In the genomic region with DNA sequence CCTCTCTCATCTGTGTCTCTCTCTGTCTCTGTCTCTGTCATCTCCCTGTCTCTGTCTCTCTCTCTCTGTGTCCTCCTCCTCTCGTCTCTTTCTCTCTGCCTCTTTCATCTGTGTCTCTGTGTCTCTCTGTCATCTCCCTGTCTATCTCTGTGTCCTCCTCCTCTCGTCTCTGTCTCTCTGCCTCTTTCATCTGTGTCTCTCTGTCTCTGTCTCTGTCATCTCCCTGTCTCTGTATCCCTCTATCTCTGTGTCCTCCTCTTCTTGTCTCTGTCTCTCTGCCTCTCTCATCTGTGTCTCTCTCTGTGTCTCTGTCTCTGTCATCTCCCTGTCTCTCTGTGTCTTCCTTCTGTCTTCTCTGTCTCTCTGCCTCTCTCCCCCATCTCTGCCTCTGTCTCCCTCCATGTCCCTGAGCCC, we compare ENCODE assay signal across 1 cellular context.
TF ChIP-seq lines count a peak whose summit lies in the region.

No MANE protein-coding gene starts in this region.

TF ChIP-seq in HEK293, 187 proteins besides CTCF, POLR2A, EP300 and RAD21 (continued from another document):
- TF ChIP-seq, protein P1, sequence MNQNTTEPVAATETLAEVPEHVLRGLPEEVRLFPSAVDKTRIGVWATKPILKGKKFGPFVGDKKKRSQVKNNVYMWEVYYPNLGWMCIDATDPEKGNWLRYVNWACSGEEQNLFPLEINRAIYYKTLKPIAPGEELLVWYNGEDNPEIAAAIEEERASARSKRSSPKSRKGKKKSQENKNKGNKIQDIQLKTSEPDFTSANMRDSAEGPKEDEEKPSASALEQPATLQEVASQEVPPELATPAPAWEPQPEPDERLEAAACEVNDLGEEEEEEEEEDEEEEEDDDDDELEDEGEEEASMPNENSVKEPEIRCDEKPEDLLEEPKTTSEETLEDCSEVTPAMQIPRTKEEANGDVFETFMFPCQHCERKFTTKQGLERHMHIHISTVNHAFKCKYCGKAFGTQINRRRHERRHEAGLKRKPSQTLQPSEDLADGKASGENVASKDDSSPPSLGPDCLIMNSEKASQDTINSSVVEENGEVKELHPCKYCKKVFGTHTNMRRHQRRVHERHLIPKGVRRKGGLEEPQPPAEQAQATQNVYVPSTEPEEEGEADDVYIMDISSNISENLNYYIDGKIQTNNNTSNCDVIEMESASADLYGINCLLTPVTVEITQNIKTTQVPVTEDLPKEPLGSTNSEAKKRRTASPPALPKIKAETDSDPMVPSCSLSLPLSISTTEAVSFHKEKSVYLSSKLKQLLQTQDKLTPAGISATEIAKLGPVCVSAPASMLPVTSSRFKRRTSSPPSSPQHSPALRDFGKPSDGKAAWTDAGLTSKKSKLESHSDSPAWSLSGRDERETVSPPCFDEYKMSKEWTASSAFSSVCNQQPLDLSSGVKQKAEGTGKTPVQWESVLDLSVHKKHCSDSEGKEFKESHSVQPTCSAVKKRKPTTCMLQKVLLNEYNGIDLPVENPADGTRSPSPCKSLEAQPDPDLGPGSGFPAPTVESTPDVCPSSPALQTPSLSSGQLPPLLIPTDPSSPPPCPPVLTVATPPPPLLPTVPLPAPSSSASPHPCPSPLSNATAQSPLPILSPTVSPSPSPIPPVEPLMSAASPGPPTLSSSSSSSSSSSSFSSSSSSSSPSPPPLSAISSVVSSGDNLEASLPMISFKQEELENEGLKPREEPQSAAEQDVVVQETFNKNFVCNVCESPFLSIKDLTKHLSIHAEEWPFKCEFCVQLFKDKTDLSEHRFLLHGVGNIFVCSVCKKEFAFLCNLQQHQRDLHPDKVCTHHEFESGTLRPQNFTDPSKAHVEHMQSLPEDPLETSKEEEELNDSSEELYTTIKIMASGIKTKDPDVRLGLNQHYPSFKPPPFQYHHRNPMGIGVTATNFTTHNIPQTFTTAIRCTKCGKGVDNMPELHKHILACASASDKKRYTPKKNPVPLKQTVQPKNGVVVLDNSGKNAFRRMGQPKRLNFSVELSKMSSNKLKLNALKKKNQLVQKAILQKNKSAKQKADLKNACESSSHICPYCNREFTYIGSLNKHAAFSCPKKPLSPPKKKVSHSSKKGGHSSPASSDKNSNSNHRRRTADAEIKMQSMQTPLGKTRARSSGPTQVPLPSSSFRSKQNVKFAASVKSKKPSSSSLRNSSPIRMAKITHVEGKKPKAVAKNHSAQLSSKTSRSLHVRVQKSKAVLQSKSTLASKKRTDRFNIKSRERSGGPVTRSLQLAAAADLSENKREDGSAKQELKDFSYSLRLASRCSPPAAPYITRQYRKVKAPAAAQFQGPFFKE (tag by site-specific recombination; IDR thresholded peaks at IDR 0.05; ENCODE audit: borderline replicate concordance) = no peak
- TF ChIP-seq, protein P2, sequence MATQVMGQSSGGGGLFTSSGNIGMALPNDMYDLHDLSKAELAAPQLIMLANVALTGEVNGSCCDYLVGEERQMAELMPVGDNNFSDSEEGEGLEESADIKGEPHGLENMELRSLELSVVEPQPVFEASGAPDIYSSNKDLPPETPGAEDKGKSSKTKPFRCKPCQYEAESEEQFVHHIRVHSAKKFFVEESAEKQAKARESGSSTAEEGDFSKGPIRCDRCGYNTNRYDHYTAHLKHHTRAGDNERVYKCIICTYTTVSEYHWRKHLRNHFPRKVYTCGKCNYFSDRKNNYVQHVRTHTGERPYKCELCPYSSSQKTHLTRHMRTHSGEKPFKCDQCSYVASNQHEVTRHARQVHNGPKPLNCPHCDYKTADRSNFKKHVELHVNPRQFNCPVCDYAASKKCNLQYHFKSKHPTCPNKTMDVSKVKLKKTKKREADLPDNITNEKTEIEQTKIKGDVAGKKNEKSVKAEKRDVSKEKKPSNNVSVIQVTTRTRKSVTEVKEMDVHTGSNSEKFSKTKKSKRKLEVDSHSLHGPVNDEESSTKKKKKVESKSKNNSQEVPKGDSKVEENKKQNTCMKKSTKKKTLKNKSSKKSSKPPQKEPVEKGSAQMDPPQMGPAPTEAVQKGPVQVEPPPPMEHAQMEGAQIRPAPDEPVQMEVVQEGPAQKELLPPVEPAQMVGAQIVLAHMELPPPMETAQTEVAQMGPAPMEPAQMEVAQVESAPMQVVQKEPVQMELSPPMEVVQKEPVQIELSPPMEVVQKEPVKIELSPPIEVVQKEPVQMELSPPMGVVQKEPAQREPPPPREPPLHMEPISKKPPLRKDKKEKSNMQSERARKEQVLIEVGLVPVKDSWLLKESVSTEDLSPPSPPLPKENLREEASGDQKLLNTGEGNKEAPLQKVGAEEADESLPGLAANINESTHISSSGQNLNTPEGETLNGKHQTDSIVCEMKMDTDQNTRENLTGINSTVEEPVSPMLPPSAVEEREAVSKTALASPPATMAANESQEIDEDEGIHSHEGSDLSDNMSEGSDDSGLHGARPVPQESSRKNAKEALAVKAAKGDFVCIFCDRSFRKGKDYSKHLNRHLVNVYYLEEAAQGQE (tag by site-specific recombination; IDR thresholded peaks at IDR 0.05) = no peak
- TF ChIP-seq ZNF146 (tag by site-specific recombination; IDR thresholded peaks at IDR 0.05) = 0 out of 2 replicates have a peak, but pooled peaks have one; percentile 24
